Comparison of ENCODE assay signal across 12 cellular contexts in the genomic region with DNA sequence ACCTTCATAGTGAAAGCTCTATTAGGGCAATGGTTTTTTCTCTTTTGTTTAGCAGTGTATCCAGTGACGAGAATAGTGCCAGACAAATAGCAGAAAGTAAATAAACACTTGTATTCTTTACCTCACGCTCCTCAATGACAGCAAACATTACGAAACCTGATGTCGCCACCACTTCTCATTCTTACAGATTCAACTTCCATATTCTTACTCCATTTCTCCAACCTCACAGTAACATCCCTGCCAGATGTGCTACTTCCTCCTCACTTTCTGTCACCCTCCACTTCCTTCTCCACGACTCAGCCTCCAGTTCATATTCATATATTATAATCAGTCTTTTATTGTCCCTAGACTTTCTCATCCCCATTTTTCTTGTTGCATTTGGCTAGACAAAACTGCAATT.
"Had no signal": no experiment of that assay in that cellular context is flagged by ENCODE, and none has a peak within 500 bp of the region (broad histone marks: within the 10 kb centered on the region; RNA-seq: fewer than 3 reads in every experiment).

No MANE protein-coding gene starts in this region.

- ATAC-seq: activated CD4-positive, alpha-beta T cell treated with anti-CD3 and anti-CD28 coated beads for 36 hours; gastroesophageal sphincter; pancreas; sciatic nerve; stimulated activated naive CD8-positive, alpha-beta T cell treated with anti-CD3 and anti-CD28 coated beads, Interleukin-15, Interleukin-2, amounts not matched to agents 100 U/mL and 50 U/mL, for 24 hours had no signal

- DNase-seq: activated CD4-positive, alpha-beta memory T cell treated with anti-CD3 and anti-CD28 coated beads, Interleukin-2, amount 10 ng/mL, durations not matched to agents 7 days and 5 days; activated CD4-positive, alpha-beta T cell treated with anti-CD3 and anti-CD28 coated beads for 36 hours; activated naive CD4-positive, alpha-beta T cell treated with anti-CD3 and anti-CD28 coated beads, Interleukin-2, amount 10 ng/mL, durations not matched to agents 7 days and 5 days; activated T-cell treated with anti-CD3 and anti-CD28 coated beads, Interleukin-2, amount 50 U/mL, for 24 hours; dermis blood vessel endothelial cell; endodermal cell; naive B cell; pancreas; stimulated activated naive CD8-positive, alpha-beta T cell treated with anti-CD3 and anti-CD28 coated beads, Interleukin-15, Interleukin-2, amounts not matched to agents 100 U/mL and 50 U/mL, for 24 hours; transverse colon had no signal
